ENCODE assay signal across 1 cellular context in the genomic region with DNA sequence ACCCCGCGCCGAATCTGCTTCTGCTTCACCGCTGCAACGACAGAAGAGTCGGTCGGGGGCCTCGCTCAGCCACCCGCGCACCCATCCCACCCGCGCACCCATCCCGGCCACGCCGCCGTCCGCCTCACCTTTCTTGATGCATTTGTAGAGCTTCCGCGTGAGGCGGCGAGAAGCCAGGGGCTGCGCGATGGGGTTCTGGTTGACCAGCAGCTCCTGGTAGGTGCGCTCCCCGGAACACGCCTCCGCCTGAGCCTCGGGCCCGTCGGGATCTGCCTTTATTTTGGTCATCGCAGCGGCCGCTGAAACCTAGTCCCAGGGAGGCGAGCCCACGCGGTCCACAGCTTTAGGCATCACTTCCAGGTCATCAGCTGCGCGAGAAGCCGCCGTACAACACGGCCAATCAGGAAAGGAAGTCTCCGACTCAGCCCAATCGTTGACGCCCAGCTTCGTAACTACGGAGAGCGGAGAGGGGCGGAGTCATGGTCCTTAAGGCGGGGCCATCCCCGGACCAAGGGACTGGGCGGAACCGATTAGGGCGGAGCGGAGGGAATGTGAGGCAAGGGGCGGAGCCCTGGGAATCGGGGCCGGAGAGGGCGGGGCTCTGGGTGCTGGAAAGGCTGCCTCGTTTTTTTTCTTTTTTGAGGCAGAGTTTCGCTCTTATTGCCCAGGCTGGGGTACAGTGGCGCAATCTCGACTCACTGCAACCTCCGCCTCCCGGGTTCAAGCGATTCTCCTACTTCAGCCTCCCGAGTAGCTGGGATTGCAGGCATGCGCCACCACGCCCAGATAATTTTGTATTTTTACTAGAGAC.
TF ChIP-seq lines count a peak whose summit lies in the region.

NHP2 (minus strand) TSS at position 356 of the 811 bp plus-strand sequence; CDS start at position 288, 68 bp downstream.

TF ChIP-seq in K562, 482 proteins besides CTCF, POLR2A, EP300 and RAD21 (continued from another document and continues in another):
- TF ChIP-seq MTA1 (IDR thresholded peaks at IDR 0.05; ENCODE audit: borderline replicate concordance) (peak; percentile 97), ZNF77 (CRISPR knock-in tag; IDR thresholded peaks at IDR 0.05) (no peak), ZNF778 (CRISPR knock-in tag; IDR thresholded peaks at IDR 0.05) (no peak), PHB (CRISPR knock-in tag; IDR thresholded peaks at IDR 0.05) (no peak), ZNF23 (CRISPR knock-in tag; IDR thresholded peaks at IDR 0.05) (no peak), COPS2 (conservative IDR thresholded peaks at IDR 0.05) (no peak), ZNF274 (IDR thresholded peaks at IDR 0.05; ENCODE audit: borderline replicate concordance, low read depth, low read length) (no peak), BACH1 (tag; IDR thresholded peaks at IDR 0.05) (no peak), BMI1 (IDR thresholded peaks at IDR 0.05; ENCODE audit: low read length) (no peak), ZNF41 (CRISPR knock-in tag; conservative IDR thresholded peaks at IDR 0.05) (no peak), ZNF76 (CRISPR knock-in tag; IDR thresholded peaks at IDR 0.05; ENCODE audit: borderline replicate concordance) (no peak), FOXA3 (CRISPR knock-in tag; conservative IDR thresholded peaks at IDR 0.05 in 1 of 2, IDR thresholded peaks at IDR 0.05 in 1 of 2) (no peak), HCFC1 (IDR thresholded peaks at IDR 0.05; ENCODE audit: low read depth, low read length) (peak; percentile 71), GTF3C2 (IDR thresholded peaks at IDR 0.05; ENCODE audit: borderline replicate concordance, extremely low read depth, insufficient read length) (no peak), HMGXB4 (CRISPR knock-in tag; IDR thresholded peaks at IDR 0.05) (0 out of 2 replicates have a peak, but pooled peaks have one; percentile 38), ZNF668 (CRISPR knock-in tag; IDR thresholded peaks at IDR 0.05) (no peak), DPF2 (IDR thresholded peaks at IDR 0.05) (no peak), NUFIP1 (IDR thresholded peaks at IDR 0.05; ENCODE audit: partially characterized antibody) (no peak), SMARCC2 (IDR thresholded peaks at IDR 0.05; ENCODE audit: low read depth) (no peak), EWSR1 (IDR thresholded peaks at IDR 0.05; ENCODE audit: borderline replicate concordance, low read depth, partially characterized antibody) (no peak), ZNF445 (CRISPR knock-in tag; IDR thresholded peaks at IDR 0.05; ENCODE audit: low read depth) (no peak), FUS (optimal IDR thresholded peaks at IDR 0.05; ENCODE audit: low read depth, low read length) (no peak), KAT8 (IDR thresholded peaks at IDR 0.05; ENCODE audit: low read depth) (no peak), TAF9B (IDR thresholded peaks at IDR 0.05; ENCODE audit: partially characterized antibody) (no peak), C11orf30 (IDR thresholded peaks at IDR 0.05; ENCODE audit: low read depth) (peak; percentile 98), CBX1 (IDR thresholded peaks at IDR 0.05; ENCODE audit: low read depth) (no peak), MCM3 (IDR thresholded peaks at IDR 0.05) (no peak), KDM4B (IDR thresholded peaks at IDR 0.05; ENCODE audit: borderline replicate concordance in 2 of 2, low read depth in 1 of 2) (no peak), ZNF589 (CRISPR knock-in tag; IDR thresholded peaks at IDR 0.05; ENCODE audit: low read depth) (no peak), ZNF395 (CRISPR knock-in tag; IDR thresholded peaks at IDR 0.05) (no peak), MXI1 (IDR thresholded peaks at IDR 0.05; ENCODE audit: low read depth, low read length) (peak; percentile 77; the same call in 1 of the 2 replicates), PRMT5 (CRISPR knock-in tag; IDR thresholded peaks at IDR 0.05) (no peak), ZNF449 (CRISPR knock-in tag; IDR thresholded peaks at IDR 0.05) (no peak), TEAD2 (tag; IDR thresholded peaks at IDR 0.05) (no peak), POLR3G (IDR thresholded peaks at IDR 0.05; ENCODE audit: extremely low read depth, insufficient read length, insufficient replicate concordance) (no peak), ATF7 (IDR thresholded peaks at IDR 0.05) (peak; percentile 79; the same call in 1 of the 2 replicates), ZNF121 (CRISPR knock-in tag; conservative IDR thresholded peaks at IDR 0.05) (no peak), ZNF780A (CRISPR knock-in tag; IDR thresholded peaks at IDR 0.05) (no peak), ZNF212 (CRISPR knock-in tag; IDR thresholded peaks at IDR 0.05) (no peak), JUN (IDR thresholded peaks at IDR 0.05; ENCODE audit: borderline replicate concordance, low read depth, low read length) (peak; percentile 50; the same call in 1 of the 2 replicates), JUN (CRISPR knock-in tag; IDR thresholded peaks at IDR 0.05; ENCODE audit: borderline replicate concordance) (no peak)
- TF ChIP-seq, protein P1, sequence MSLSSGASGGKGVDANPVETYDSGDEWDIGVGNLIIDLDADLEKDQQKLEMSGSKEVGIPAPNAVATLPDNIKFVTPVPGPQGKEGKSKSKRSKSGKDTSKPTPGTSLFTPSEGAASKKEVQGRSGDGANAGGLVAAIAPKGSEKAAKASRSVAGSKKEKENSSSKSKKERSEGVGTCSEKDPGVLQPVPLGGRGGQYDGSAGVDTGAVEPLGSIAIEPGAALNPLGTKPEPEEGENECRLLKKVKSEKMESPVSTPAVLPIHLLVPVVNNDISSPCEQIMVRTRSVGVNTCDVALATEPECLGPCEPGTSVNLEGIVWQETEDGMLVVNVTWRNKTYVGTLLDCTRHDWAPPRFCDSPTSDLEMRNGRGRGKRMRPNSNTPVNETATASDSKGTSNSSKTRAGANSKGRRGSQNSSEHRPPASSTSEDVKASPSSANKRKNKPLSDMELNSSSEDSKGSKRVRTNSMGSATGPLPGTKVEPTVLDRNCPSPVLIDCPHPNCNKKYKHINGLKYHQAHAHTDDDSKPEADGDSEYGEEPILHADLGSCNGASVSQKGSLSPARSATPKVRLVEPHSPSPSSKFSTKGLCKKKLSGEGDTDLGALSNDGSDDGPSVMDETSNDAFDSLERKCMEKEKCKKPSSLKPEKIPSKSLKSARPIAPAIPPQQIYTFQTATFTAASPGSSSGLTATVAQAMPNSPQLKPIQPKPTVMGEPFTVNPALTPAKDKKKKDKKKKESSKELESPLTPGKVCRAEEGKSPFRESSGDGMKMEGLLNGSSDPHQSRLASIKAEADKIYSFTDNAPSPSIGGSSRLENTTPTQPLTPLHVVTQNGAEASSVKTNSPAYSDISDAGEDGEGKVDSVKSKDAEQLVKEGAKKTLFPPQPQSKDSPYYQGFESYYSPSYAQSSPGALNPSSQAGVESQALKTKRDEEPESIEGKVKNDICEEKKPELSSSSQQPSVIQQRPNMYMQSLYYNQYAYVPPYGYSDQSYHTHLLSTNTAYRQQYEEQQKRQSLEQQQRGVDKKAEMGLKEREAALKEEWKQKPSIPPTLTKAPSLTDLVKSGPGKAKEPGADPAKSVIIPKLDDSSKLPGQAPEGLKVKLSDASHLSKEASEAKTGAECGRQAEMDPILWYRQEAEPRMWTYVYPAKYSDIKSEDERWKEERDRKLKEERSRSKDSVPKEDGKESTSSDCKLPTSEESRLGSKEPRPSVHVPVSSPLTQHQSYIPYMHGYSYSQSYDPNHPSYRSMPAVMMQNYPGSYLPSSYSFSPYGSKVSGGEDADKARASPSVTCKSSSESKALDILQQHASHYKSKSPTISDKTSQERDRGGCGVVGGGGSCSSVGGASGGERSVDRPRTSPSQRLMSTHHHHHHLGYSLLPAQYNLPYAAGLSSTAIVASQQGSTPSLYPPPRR (CRISPR knock-in tag; IDR thresholded peaks at IDR 0.05; ENCODE audit: borderline replicate concordance) = no peak
- TF ChIP-seq, protein P2, sequence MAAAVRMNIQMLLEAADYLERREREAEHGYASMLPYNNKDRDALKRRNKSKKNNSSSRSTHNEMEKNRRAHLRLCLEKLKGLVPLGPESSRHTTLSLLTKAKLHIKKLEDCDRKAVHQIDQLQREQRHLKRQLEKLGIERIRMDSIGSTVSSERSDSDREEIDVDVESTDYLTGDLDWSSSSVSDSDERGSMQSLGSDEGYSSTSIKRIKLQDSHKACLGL (CRISPR knock-in tag; IDR thresholded peaks at IDR 0.05; ENCODE audit: borderline replicate concordance, poor library complexity, severe bottlenecking) = peak; percentile 76
- TF ChIP-seq, protein P3, sequence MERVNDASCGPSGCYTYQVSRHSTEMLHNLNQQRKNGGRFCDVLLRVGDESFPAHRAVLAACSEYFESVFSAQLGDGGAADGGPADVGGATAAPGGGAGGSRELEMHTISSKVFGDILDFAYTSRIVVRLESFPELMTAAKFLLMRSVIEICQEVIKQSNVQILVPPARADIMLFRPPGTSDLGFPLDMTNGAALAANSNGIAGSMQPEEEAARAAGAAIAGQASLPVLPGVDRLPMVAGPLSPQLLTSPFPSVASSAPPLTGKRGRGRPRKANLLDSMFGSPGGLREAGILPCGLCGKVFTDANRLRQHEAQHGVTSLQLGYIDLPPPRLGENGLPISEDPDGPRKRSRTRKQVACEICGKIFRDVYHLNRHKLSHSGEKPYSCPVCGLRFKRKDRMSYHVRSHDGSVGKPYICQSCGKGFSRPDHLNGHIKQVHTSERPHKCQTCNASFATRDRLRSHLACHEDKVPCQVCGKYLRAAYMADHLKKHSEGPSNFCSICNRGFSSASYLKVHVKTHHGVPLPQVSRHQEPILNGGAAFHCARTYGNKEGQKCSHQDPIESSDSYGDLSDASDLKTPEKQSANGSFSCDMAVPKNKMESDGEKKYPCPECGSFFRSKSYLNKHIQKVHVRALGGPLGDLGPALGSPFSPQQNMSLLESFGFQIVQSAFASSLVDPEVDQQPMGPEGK (CRISPR knock-in tag; IDR thresholded peaks at IDR 0.05; ENCODE audit: borderline replicate concordance) = 0 out of 2 replicates have a peak, but pooled peaks have one; percentile 20
- TF ChIP-seq, protein P4, sequence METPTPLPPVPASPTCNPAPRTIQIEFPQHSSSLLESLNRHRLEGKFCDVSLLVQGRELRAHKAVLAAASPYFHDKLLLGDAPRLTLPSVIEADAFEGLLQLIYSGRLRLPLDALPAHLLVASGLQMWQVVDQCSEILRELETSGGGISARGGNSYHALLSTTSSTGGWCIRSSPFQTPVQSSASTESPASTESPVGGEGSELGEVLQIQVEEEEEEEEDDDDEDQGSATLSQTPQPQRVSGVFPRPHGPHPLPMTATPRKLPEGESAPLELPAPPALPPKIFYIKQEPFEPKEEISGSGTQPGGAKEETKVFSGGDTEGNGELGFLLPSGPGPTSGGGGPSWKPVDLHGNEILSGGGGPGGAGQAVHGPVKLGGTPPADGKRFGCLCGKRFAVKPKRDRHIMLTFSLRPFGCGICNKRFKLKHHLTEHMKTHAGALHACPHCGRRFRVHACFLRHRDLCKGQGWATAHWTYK (CRISPR knock-in tag; IDR thresholded peaks at IDR 0.05) = no peak
